In genomic region chr12:124913474-124914391, GRCh38 we compare ENCODE assay signal across 8 cellular contexts. TPM values are rescaled to one million over a fixed set of nuclear protein-coding genes. Genes with fewer than 3 reads are reported as not detected.
A peak's percentile ranks its signal among the peaks of the same experiment; 100 is the strongest.
DNase-seq lines count a peak whose midpoint lies in the region; ATAC-seq and TF ChIP-seq lines count a peak whose summit lies in the region.

No MANE protein-coding gene starts in this region.

- peaks cover 29% of the 10 kb centered on the region for H3K36me3 ChIP-seq in HUES64 (ENCODE audit: insufficient read depth, low read length)

- peak overlapping the region; percentile 96 for H3K27ac ChIP-seq in HUES64 (ENCODE audit: low read depth, low read length)

- peak overlapping the region; percentile 100 for H3K4me3 Mint-ChIP-seq in natural killer cell
- H3K4me3 Mint-ChIP-seq in stimulated activated naive CD8-positive, alpha-beta T cell treated with anti-CD3 and anti-CD28 coated beads, Interleukin-15, amount 100 ng/mL, for 72 hours = peak overlapping the region; percentile 99 to 100

- H3K4me1 ChIP-seq in HUES64 (ENCODE audit: insufficient read depth, low read length) = peaks cover 30% of the 10 kb centered on the region

- DNase-seq in activated CD8-positive, alpha-beta memory T cell treated with anti-CD3 and anti-CD28 coated beads, Interleukin-2, amount 50 U/mL, for 1 hour (ENCODE audit: extremely low read depth) = peak; percentile 85
- peak; percentile 84 for DNase-seq in natural killer cell
- DNase-seq in stimulated activated naive CD8-positive, alpha-beta T cell treated with anti-CD3 and anti-CD28 coated beads, Interleukin-15, amount 100 ng/mL, for 72 hours = peak; percentile 85 to 94
- DNase-seq in NCI-H2029 treated with DMSO at 0.1 percent for 48 hours (lab: John Stamatoyannopoulos, UW) = no peak

- intact Hi-C loops in natural killer cell (cut with micrococcal nuclease) = loop anchor here (1.0 to 2.0 kb wide), 2 partner anchors 7 to 25 kb away; no protein-coding TSS in a partner anchor

- ATAC-seq in GM18873 (IDR thresholded peaks at IDR 0.05; ENCODE audit: low FRiP score, unreplicated experiment) (peak; percentile 8), esophagus mucosa (peak; percentile 45), natural killer cell (peak; percentile 42 to 61 (median 48)), GM18861 (IDR thresholded peaks at IDR 0.05; ENCODE audit: unreplicated experiment) (no peak)
- peak; percentile 59 for ATAC-seq in stimulated activated naive CD8-positive, alpha-beta T cell treated with anti-CD3 and anti-CD28 coated beads, Interleukin-15, amount 100 ng/mL, for 72 hours

- H3K4me1 Mint-ChIP-seq in natural killer cell = peaks cover 75 to 80% of the 10 kb centered on the region in 2 donors
- peaks cover 80% of the 10 kb centered on the region for H3K4me1 Mint-ChIP-seq in stimulated activated naive CD8-positive, alpha-beta T cell treated with anti-CD3 and anti-CD28 coated beads, Interleukin-15, amount 100 ng/mL, for 72 hours

- no peaks in the 10 kb centered on the region for H3K9me3 Mint-ChIP-seq in natural killer cell
- H3K9me3 Mint-ChIP-seq in stimulated activated naive CD8-positive, alpha-beta T cell treated with anti-CD3 and anti-CD28 coated beads, Interleukin-15, amount 100 ng/mL, for 72 hours = no peaks in the 10 kb centered on the region

- peak overlapping the region; percentile 98 for H3K4me3 ChIP-seq in HUES64 (ENCODE audit: low read length)

- no peaks in the 10 kb centered on the region for H3K27me3 Mint-ChIP-seq in natural killer cell (ENCODE audit: low read depth in 2 of 2)
- no peaks in the 10 kb centered on the region for H3K27me3 Mint-ChIP-seq in stimulated activated naive CD8-positive, alpha-beta T cell treated with anti-CD3 and anti-CD28 coated beads, Interleukin-15, amount 100 ng/mL, for 72 hours

- 10% methylated on average over 46 of the region's 46 CpGs for WGBS in HUES64

- H3K27me3 ChIP-seq in HUES64 (ENCODE audit: insufficient read depth, low read length) = no peaks in the 10 kb centered on the region

- peak overlapping the region; percentile 100 for H3K27ac Mint-ChIP-seq in natural killer cell
- H3K27ac Mint-ChIP-seq in stimulated activated naive CD8-positive, alpha-beta T cell treated with anti-CD3 and anti-CD28 coated beads, Interleukin-15, amount 100 ng/mL, for 72 hours = peak overlapping the region; percentile 100

- H3K36me3 Mint-ChIP-seq in natural killer cell = peaks cover 29% of the 10 kb centered on the region

- H3K9ac ChIP-seq in HUES64 (ENCODE audit: low read depth, low read length) = peak overlapping the region; percentile 98

- no peaks in the 10 kb centered on the region for H3K9me3 ChIP-seq in HUES64 (ENCODE audit: insufficient read depth, low read depth, low read length)

- peak; percentile 63 for TF ChIP-seq CTCF in natural killer cell (IDR thresholded peaks at IDR 0.05)

RNA-seq across cellular contexts. Expression of gene UBC, which starts 0.7 kb away (rescaled TPM):
- polyA plus RNA-seq in HUES64 (2013, experiment 1 of 2) = 577 TPM
- 651 TPM for polyA plus RNA-seq in HUES64 (2013, experiment 2 of 2)
- total RNA-seq in esophagus mucosa (1,223 TPM), natural killer cell (1,000 to 10,000 TPM; 1,276 to 1,737 (median 1,334) TPM)

RNA-seq across cellular contexts. Expression of gene SCARB1, which starts 50.1 kb away (rescaled TPM):
- polyA plus RNA-seq in HUES64 (2013, experiment 1 of 2) = 35.4 TPM
- 43.2 TPM for polyA plus RNA-seq in HUES64 (2013, experiment 2 of 2)
- total RNA-seq in esophagus mucosa = 10.2 TPM
- total RNA-seq in natural killer cell = 1 to 10 TPM; 1.1 to 2.7 (median 1.3) TPM
